In genomic region chr4:185202984-185203379, GRCh38 we compare ENCODE assay signal across 8 cellular contexts. TPM values are rescaled to one million over a fixed set of nuclear protein-coding genes. Genes with fewer than 3 reads are reported as not detected.
A peak's percentile ranks its signal among the peaks of the same experiment; 100 is the strongest.
DNase-seq lines count a peak whose midpoint lies in the region; ATAC-seq and TF ChIP-seq lines count a peak whose summit lies in the region.

No MANE protein-coding gene starts in this region.

- H3K36me3 Mint-ChIP-seq in CD4-positive, alpha-beta memory T cell: peaks cover 8 to 9% of the 10 kb centered on the region in 2 donors

- peak overlapping the region; percentile 91 to 99 (median 96) for H3K4me3 Mint-ChIP-seq in CD4-positive, alpha-beta memory T cell

- BruUV-seq in HCT116 (replicated peaks; lab: Mats Ljungman, UMichigan): TSS peak; percentile 73

- intact Hi-C loops in CD4-positive, alpha-beta memory T cell (cut with micrococcal nuclease): loop anchor here (1.0 to 10.0 kb wide), 6 partner anchors 16 to 1701 kb away; partner anchors contain the start of genes CENPU and IRF2
- intact Hi-C loops in HCT116 (cut with micrococcal nuclease): loop anchor here (5.0 kb wide), 1 partner anchor 194 kb away; the partner anchor contains the start of genes ANKRD37 and LRP2BP

- no peaks in the 10 kb centered on the region for H3K27me3 Mint-ChIP-seq in CD4-positive, alpha-beta memory T cell

- POLR2A ChIA-PET in CD4-positive, alpha-beta memory T cell (lab: Charles Lee; ENCODE audit: partially characterized antibody): interaction anchor here (0.6 to 1.9 kb wide), 7 partner anchors 19 to 989 kb away, joined by 3 to 9 read pairs (median 5); partner anchors contain the start of genes CYP4V2 and LRP2BP
- POLR2A ChIA-PET in HCT116 (lab: Charles Lee): no interaction called here

- peak; percentile 10 for ATAC-seq in HCT116
- ATAC-seq in GM21529 (IDR thresholded peaks at IDR 0.05; ENCODE audit: unreplicated experiment): no peak

- peaks cover 31 to 68% (median 47%) of the 10 kb centered on the region in 4 donors for H3K4me1 Mint-ChIP-seq in CD4-positive, alpha-beta memory T cell

- H3K36me3 ChIP-seq in CD4-positive, alpha-beta memory T cell (ENCODE audit: insufficient read depth, low read length): no peaks in the 10 kb centered on the region
- H3K36me3 ChIP-seq in HCT116 (ENCODE audit: control insufficient read depth in 1 of 2, insufficient read depth in 2 of 2, low read length in 2 of 2) (0 out of 4 replicates have a peak, but pooled peaks cover 0 to 3% of the 10 kb centered on the region in 2 experiments), SJSA1 (peaks cover 4% of the 10 kb centered on the region), rectal smooth muscle tissue (ENCODE audit: control insufficient read depth, insufficient read depth, low read length) (no peaks in the 10 kb centered on the region)

- H3K4me1 ChIP-seq in CD4-positive, alpha-beta memory T cell (ENCODE audit: insufficient read depth, low read length): peaks cover 45% of the 10 kb centered on the region
- H3K4me1 ChIP-seq in HCT116 (ENCODE audit: control insufficient read depth in 1 of 2, insufficient read depth in 2 of 2, low read length in 2 of 2) (peaks cover 40 to 54% of the 10 kb centered on the region in 2 experiments), SJSA1 (replicated peaks) (peaks cover 47% of the 10 kb centered on the region), rectal smooth muscle tissue (ENCODE audit: control insufficient read depth, insufficient read depth, low read length) (peaks cover 6% of the 10 kb centered on the region)

- no peaks in the 10 kb centered on the region for H3K9me2 ChIP-seq in HCT116 (ENCODE audit: insufficient read depth)

- TF ChIP-seq CTCF in HCT116 (IDR thresholded peaks at IDR 0.05 in 2 of 3, conservative IDR thresholded peaks at IDR 0.05 in 1 of 3; ENCODE audit: borderline replicate concordance in 1 of 3, insufficient read depth in 1 of 3, low read depth in 2 of 3, low read length in 2 of 3): no peak

- H3K9ac ChIP-seq in HCT116 (ENCODE audit: low read length) (peak overlapping the region; percentile 91), rectal smooth muscle tissue (ENCODE audit: low read length) (no peak overlapping the region)

- H3K79me2 ChIP-seq in HCT116 (ENCODE audit: insufficient read depth, low read length): peaks cover 55% of the 10 kb centered on the region

- H3K4me3 ChIP-seq in CD4-positive, alpha-beta memory T cell (ENCODE audit: low read length in 2 of 2): peak overlapping the region; percentile 47 to 83
- H3K4me3 ChIP-seq in HCT116 (replicated peaks in 1 of 2; ENCODE audit: low read depth in 1 of 2, low read length in 2 of 2) (peak overlapping the region; percentile 63 to 64), SJSA1 (peak overlapping the region; percentile 88), rectal smooth muscle tissue (ENCODE audit: low read length) (peak overlapping the region; percentile 76)

- peak overlapping the region; percentile 82 for H3K27ac ChIP-seq in CD4-positive, alpha-beta memory T cell (ENCODE audit: low read depth, low read length)
- peak overlapping the region; percentile 95 for H3K27ac ChIP-seq in HCT116 (ENCODE audit: low read depth, low read length)
- peak overlapping the region; percentile 71; the same call in 1 of the 2 replicates for H3K27ac ChIP-seq in SJSA1
- peak overlapping the region; percentile 67 for H3K27ac ChIP-seq in epithelial cell of prostate
- peak overlapping the region; percentile 90 for H3K27ac ChIP-seq in rectal smooth muscle tissue (ENCODE audit: low read depth, low read length)

- CTCF ChIA-PET in CD4-positive, alpha-beta memory T cell (lab: Charles Lee; ENCODE audit: partially characterized antibody): interaction anchor here (4.3 kb wide), 1 partner anchor 18 kb away, joined by 26 read pairs; no protein-coding TSS in a partner anchor
- CTCF ChIA-PET in HCT116 (lab: Charles Lee): interaction anchor here (1.1 kb wide), 1 partner anchor 163 kb away, joined by 3 read pairs; no protein-coding TSS in a partner anchor

- peak overlapping the region; percentile 98 to 99 (median 99) for H3K27ac Mint-ChIP-seq in CD4-positive, alpha-beta memory T cell

- H2AFZ ChIP-seq in HCT116 (ENCODE audit: low read depth, low read length, poor library complexity, severe bottlenecking): no peak overlapping the region

- H3K9me3 Mint-ChIP-seq in CD4-positive, alpha-beta memory T cell: peaks cover 0 to 2% (median 0%) of the 10 kb centered on the region in 8 donors

- RAD21 ChIA-PET in HCT116 (lab: Charles Lee; ENCODE audit: low non-redundant PET in 1 of 2, low total read pairs in 2 of 2, uncharacterized antibody in 2 of 2, unreplicated experiment in 2 of 2): no interaction called here

- H3K9me3 ChIP-seq in CD4-positive, alpha-beta memory T cell (ENCODE audit: control insufficient read depth in 1 of 2, low read length in 2 of 2): no peaks in the 10 kb centered on the region
- H3K9me3 ChIP-seq in HCT116 (ENCODE audit: control insufficient read depth in 1 of 2, insufficient read depth in 1 of 2, low read depth in 1 of 2, low read length in 2 of 2) (no peaks in the 10 kb centered on the region), SJSA1 (replicated peaks) (no peaks in the 10 kb centered on the region)

- peak overlapping the region; percentile 86 for H3K4me2 ChIP-seq in HCT116 (ENCODE audit: low read length)

- no peaks in the 10 kb centered on the region for H3K27me3 ChIP-seq in CD4-positive, alpha-beta memory T cell (ENCODE audit: insufficient read depth, low read length)
- H3K27me3 ChIP-seq in HCT116 (ENCODE audit: insufficient read depth, low read length) (no peaks in the 10 kb centered on the region), SJSA1 (replicated peaks) (no peaks in the 10 kb centered on the region), rectal smooth muscle tissue (ENCODE audit: control insufficient read depth, insufficient read depth, low read length) (no peaks in the 10 kb centered on the region)

- DNase-seq in CD4-positive, alpha-beta memory T cell: no peak
- DNase-seq in HCT116 (ENCODE audit: low read depth, low spot score) (no peak), SJSA1 (ENCODE audit: low read depth in 1 of 2, low spot score in 2 of 2) (no peak), epithelial cell of prostate (ENCODE audit: low read depth, low spot score) (no peak), AML-193 (lab: John Stamatoyannopoulos, UW) (no peak)
- no peak for DNase-seq in central memory CD4-positive, alpha-beta T cell

- no peak for TF ChIP-seq POLR2A in HCT116 (IDR thresholded peaks at IDR 0.05; ENCODE audit: borderline replicate concordance, extremely low read depth, insufficient read depth, insufficient read length)

- no peak for TF ChIP-seq RAD21 in HCT116 (IDR thresholded peaks at IDR 0.05; ENCODE audit: low read depth)

- H4K20me1 ChIP-seq in HCT116 (ENCODE audit: insufficient read depth): no peaks in the 10 kb centered on the region

TF ChIP-seq in HCT116, 20 proteins besides CTCF, POLR2A, EP300 and RAD21 (continues in another document):
- TF ChIP-seq SIN3A (IDR thresholded peaks at IDR 0.05; ENCODE audit: low read depth): no peak
- no peak for TF ChIP-seq ELF1 (IDR thresholded peaks at IDR 0.05; ENCODE audit: borderline replicate concordance, low read depth)
- no peak for TF ChIP-seq EZH2 (IDR thresholded peaks at IDR 0.05)
- no peak for TF ChIP-seq SRF (IDR thresholded peaks at IDR 0.05; ENCODE audit: low read depth)
- TF ChIP-seq MAX (IDR thresholded peaks at IDR 0.05): no peak
- TF ChIP-seq EZH2phosphoT487 (IDR thresholded peaks at IDR 0.05; ENCODE audit: borderline replicate concordance): no peak
- no peak for TF ChIP-seq ZNF274 (IDR thresholded peaks at IDR 0.05; ENCODE audit: low read depth, low read length)
- TF ChIP-seq YY1 (IDR thresholded peaks at IDR 0.05; ENCODE audit: extremely low read depth, insufficient replicate concordance, low read depth, low read length): no peak
- no peak for TF ChIP-seq JUND (IDR thresholded peaks at IDR 0.05)
- TF ChIP-seq SP1 (IDR thresholded peaks at IDR 0.05; ENCODE audit: low read depth): no peak
- TF ChIP-seq FOSL1 (IDR thresholded peaks at IDR 0.05; ENCODE audit: low read depth): no peak
- TF ChIP-seq CEBPB (IDR thresholded peaks at IDR 0.05; ENCODE audit: low read depth): no peak
- TF ChIP-seq ATF3 (IDR thresholded peaks at IDR 0.05): no peak

RNA-seq across cellular contexts. Expression of gene CFAP97, which starts 0.8 kb away (rescaled TPM):
- 10 to 100 TPM; 41.6 to 41.9 TPM for total RNA-seq in CD4-positive, alpha-beta memory T cell
- polyA plus RNA-seq in CD4-positive, alpha-beta memory T cell: 100 to 1,000 TPM; 123 to 128 TPM
- total RNA-seq in HCT116 (2021; ENCODE audit: unreplicated experiment): 57.7 TPM
- 18.0 and 22.7 TPM in 2 replicates for polyA plus RNA-seq in HCT116 (2012)
- total RNA-seq in SJSA1 (2014; rRNA removed; shearing (Covaris generic)): 19.6 and 28.8 TPM in 2 replicates

RNA-seq across cellular contexts. Expression of gene SNX25, which starts 6.4 kb away (rescaled TPM):
- 10 to 100 TPM; 23.0 to 24.5 TPM for total RNA-seq in CD4-positive, alpha-beta memory T cell
- polyA plus RNA-seq in CD4-positive, alpha-beta memory T cell: 1 to 10 TPM; 3.5 to 8.4 TPM
- 20.9 TPM for total RNA-seq in HCT116 (2021; ENCODE audit: unreplicated experiment)
- 10.5 and 12.4 TPM in 2 replicates for polyA plus RNA-seq in HCT116 (2012)
- 22.3 and 23.0 TPM in 2 replicates for total RNA-seq in SJSA1 (2014; rRNA removed; shearing (Covaris generic))

RNA-seq across cellular contexts. Expression of gene SLC25A4, which starts 59.9 kb away (rescaled TPM):
- 1 to 10 TPM; 6.4 to 7.2 TPM for total RNA-seq in CD4-positive, alpha-beta memory T cell
- 1 to 10 TPM; 7.8 to 9.0 TPM for polyA plus RNA-seq in CD4-positive, alpha-beta memory T cell
- 27.9 TPM for total RNA-seq in HCT116 (2021; ENCODE audit: unreplicated experiment)
- 29.4 and 34.0 TPM in 2 replicates for polyA plus RNA-seq in HCT116 (2012)
- 9.4 and 13.2 TPM in 2 replicates for total RNA-seq in SJSA1 (2014; rRNA removed; shearing (Covaris generic))
